ENCODE assay signal across 8 cellular contexts in the genomic region with DNA sequence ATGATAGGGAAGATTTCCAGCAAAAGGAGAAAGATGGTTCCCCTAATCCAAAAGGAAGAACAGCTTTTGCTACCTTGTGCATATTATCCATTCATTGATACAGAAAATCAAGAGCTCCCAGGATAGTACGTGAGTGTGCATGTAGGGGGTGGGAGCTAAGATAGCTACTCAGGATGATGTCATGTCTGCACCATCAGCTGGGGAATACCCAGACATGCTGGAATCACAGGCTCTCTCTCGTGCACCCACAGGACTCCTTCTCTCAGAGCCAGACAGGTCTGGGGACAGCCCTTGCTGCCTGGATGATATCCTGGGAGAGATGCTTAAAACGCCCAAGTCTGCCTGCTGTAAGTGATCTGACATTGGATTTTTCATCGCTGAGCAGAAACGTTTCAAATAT. TPM values are rescaled to one million over a fixed set of nuclear protein-coding genes. Genes with fewer than 3 reads are reported as not detected.
DNase-seq lines count a peak whose midpoint lies in the region; ATAC-seq and TF ChIP-seq lines count a peak whose summit lies in the region.

No MANE protein-coding gene starts in this region.

- H3K9me3 Mint-ChIP-seq in CD4-positive, alpha-beta T cell: peaks cover 3% of the 10 kb centered on the region
- peaks cover 30% of the 10 kb centered on the region for H3K9me3 Mint-ChIP-seq in neural progenitor cell

- intact Hi-C loops in CD4-positive, alpha-beta T cell (cut with DNase I, micrococcal nuclease): no loop called here

- H2AFZ ChIP-seq in neural progenitor cell (replicated peaks): no peak overlapping the region

- ATAC-seq in CD4-positive, alpha-beta T cell (ENCODE audit: poor library complexity): peak; percentile 91
- ATAC-seq in GM21717 (IDR thresholded peaks at IDR 0.05; ENCODE audit: unreplicated experiment): peak; percentile 84

- no peaks in the 10 kb centered on the region for H3K27me3 Mint-ChIP-seq in CD4-positive, alpha-beta T cell
- peaks cover 2% of the 10 kb centered on the region for H3K27me3 Mint-ChIP-seq in neural progenitor cell (ENCODE audit: insufficient read depth, low read depth)

- no peaks in the 10 kb centered on the region for H3F3A ChIP-seq in neural progenitor cell (ENCODE audit: low read depth)

- DNase-seq in CD4-positive, alpha-beta T cell: peak in 2 of 10 experiments; percentile 8 to 18
- DNase-seq in T-helper 9 cell (peak; percentile 22), hepatic stellate cell (ENCODE audit: low spot score) (peak; percentile 44), HuH-7 (ENCODE audit: low spot score) (no peak), LoVo (ENCODE audit: low spot score) (no peak), neural progenitor cell (ENCODE audit: low spot score) (no peak), H7 (no peak)

- H3K27ac ChIP-seq in CD4-positive, alpha-beta T cell (ENCODE audit: low read depth, low read length): peak overlapping the region; percentile 11
- H3K27ac ChIP-seq in neural progenitor cell: no peak overlapping the region

- no peak overlapping the region for H3K4me3 Mint-ChIP-seq in CD4-positive, alpha-beta T cell
- no peak overlapping the region for H3K4me3 Mint-ChIP-seq in neural progenitor cell

- H3K4me3 ChIP-seq in neural progenitor cell: no peak overlapping the region
- H3K4me3 ChIP-seq in H7 (ENCODE audit: insufficient read depth, low read depth, low read length): no peak overlapping the region

- H3K27ac Mint-ChIP-seq in CD4-positive, alpha-beta T cell: peak overlapping the region; percentile 73
- H3K27ac Mint-ChIP-seq in neural progenitor cell: no peak overlapping the region

- H4K20me1 ChIP-seq in neural progenitor cell (ENCODE audit: low read depth): peaks cover under 1% of the 10 kb centered on the region

- H3K4me2 ChIP-seq in neural progenitor cell: no peak overlapping the region

- peaks cover 55% of the 10 kb centered on the region for H3K4me1 Mint-ChIP-seq in CD4-positive, alpha-beta T cell (ENCODE audit: low read depth)
- no peaks in the 10 kb centered on the region for H3K4me1 Mint-ChIP-seq in neural progenitor cell

- CTCF ChIA-PET in CD4-positive, alpha-beta T cell (lab: Charles Lee): no interaction called here

- TF ChIP-seq CTCF in CD4-positive, alpha-beta T cell (IDR thresholded peaks at IDR 0.05): no peak
- no peak for TF ChIP-seq CTCF in neural progenitor cell (IDR thresholded peaks at IDR 0.05)

- no peaks in the 10 kb centered on the region for H3K27me3 ChIP-seq in CD4-positive, alpha-beta T cell (ENCODE audit: control insufficient read depth, insufficient read depth, low read length)
- H3K27me3 ChIP-seq in neural progenitor cell: no peaks in the 10 kb centered on the region
- H3K27me3 ChIP-seq in H7 (ENCODE audit: control insufficient read depth, insufficient read depth, low read length): no peaks in the 10 kb centered on the region

- H3K36me3 ChIP-seq in neural progenitor cell (no peaks in the 10 kb centered on the region), H7 (replicated peaks; ENCODE audit: control insufficient read depth, insufficient read depth, low read length) (peaks cover 4% of the 10 kb centered on the region)

- H3K79me2 ChIP-seq in neural progenitor cell (ENCODE audit: low read depth): peaks cover 95% of the 10 kb centered on the region

- H3K9me3 ChIP-seq in CD4-positive, alpha-beta T cell (ENCODE audit: control insufficient read depth, low read length): peaks cover 11% of the 10 kb centered on the region
- no peaks in the 10 kb centered on the region for H3K9me3 ChIP-seq in neural progenitor cell (ENCODE audit: low read depth)

- H3K36me3 Mint-ChIP-seq in CD4-positive, alpha-beta T cell (ENCODE audit: low read depth): peaks cover 68% of the 10 kb centered on the region
- peaks cover 22% of the 10 kb centered on the region for H3K36me3 Mint-ChIP-seq in neural progenitor cell

- H3K9ac ChIP-seq in neural progenitor cell: no peak overlapping the region

- H3K4me1 ChIP-seq in neural progenitor cell: no peaks in the 10 kb centered on the region

- POLR2A ChIA-PET in CD4-positive, alpha-beta T cell (lab: Charles Lee): interaction anchor here (1.9 kb wide), 1 partner anchor 12 kb away, joined by 5 read pairs; no protein-coding TSS in a partner anchor

RNA-seq across cellular contexts. Expression of a gene that starts 38.9 kb away (rescaled TPM):
- 100 to 1,000 TPM; 124 to 127 TPM for total RNA-seq in CD4-positive, alpha-beta T cell
- total RNA-seq in neural progenitor cell (ENCODE audit: low replicate concordance): 38.5 and 39.5 TPM in 2 replicates
- 64.6 and 93.6 TPM in 2 replicates for total RNA-seq in H7 (2014; rRNA removed; shearing (Covaris generic))

Comparison
In these comparisons a context has a peak if more than half of its experiments do, and no peak if none do; other contexts are left out.
1. DNase-seq: peak in T-helper 9 cell (single experiment) and hepatic stellate cell (single experiment); none in HuH-7 (single experiment), LoVo (single experiment), neural progenitor cell (single experiment) and H7 (single experiment).